Comparison of ENCODE assay signal across 14 cellular contexts in the genomic region with DNA sequence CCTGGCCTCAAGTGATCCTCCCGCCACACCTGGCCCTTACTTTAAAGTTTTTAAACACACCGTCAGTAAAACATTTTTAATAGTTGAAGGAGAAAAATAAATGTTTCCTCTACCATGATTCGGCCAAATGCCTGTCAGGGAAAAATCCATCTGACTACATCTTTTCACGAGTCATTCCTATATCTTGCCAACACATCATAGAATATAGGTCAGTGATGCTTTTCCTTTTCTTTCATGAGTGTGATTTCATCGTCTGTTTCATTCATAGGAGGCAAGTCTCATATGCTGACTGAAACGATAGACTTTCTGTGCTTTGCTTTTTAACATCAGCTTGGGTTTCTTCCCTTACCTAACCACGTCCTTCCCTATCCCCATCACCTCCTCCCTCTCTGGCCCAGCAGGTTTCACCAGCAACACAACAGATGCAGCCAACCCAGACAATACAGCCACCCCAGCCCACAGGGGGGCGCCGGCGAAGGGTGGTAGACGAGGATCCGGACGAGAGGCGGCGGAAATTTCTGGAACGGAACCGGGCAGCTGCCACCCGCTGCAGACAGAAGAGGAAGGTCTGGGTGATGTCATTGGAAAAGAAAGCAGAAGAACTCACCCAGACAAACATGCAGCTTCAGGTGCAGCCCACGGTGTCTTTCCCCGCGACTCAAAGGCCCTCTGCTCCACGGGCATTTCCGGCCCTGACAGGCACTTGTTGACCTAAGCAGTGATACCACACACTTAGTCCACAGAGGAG.
DNase-seq lines count a peak whose midpoint lies in the region; ATAC-seq and TF ChIP-seq lines count a peak whose summit lies in the region.
"Had no signal": no experiment of that assay in that cellular context is flagged by ENCODE, and none has a peak within 500 bp of the region (broad histone marks: within the 10 kb centered on the region; RNA-seq: fewer than 3 reads in every experiment).

No MANE protein-coding gene starts in this region.

- H3K36me3 ChIP-seq in right atrium auricular region (peaks cover 16% of the 10 kb centered on the region), OCI-LY1 (ENCODE audit: insufficient read depth, low read length) (peaks cover 22% of the 10 kb centered on the region), upper lobe of right lung (no peaks in the 10 kb centered on the region)

- intact Hi-C loops in Right ventricle myocardium inferior (cut with DNase I) = no loop called here
- intact Hi-C loops in upper lobe of right lung (cut with DNase I) = no loop called here

- H4K20me1 ChIP-seq in OCI-LY1 (ENCODE audit: insufficient read depth, low read length) = no peaks in the 10 kb centered on the region

- ATAC-seq in Right ventricle myocardium inferior (no peak), upper lobe of right lung (peak; percentile 57)
- ATAC-seq: activated T-cell treated with anti-CD3 and anti-CD28 coated beads, Interleukin-2, amount 50 U/mL, for 4 hours had no signal

- H3K79me2 ChIP-seq in OCI-LY1 (ENCODE audit: insufficient read depth, low read length) = no peaks in the 10 kb centered on the region

- no peak overlapping the region for H2AFZ ChIP-seq in OCI-LY1 (ENCODE audit: low read length)

- no peak overlapping the region for H3K4me3 Mint-ChIP-seq in T-helper 2 cell treated with Interferon-gamma antibody and Interleukin-4, amounts not matched to agents 5 μg/mL and 100 μg/mL, for 36 hours
- H3K4me3 Mint-ChIP-seq: activated T-cell treated with anti-CD3 and anti-CD28 coated beads, Interleukin-2, amount 50 U/mL, for 4 hours had no signal

- no peaks in the 10 kb centered on the region for H3K27me3 Mint-ChIP-seq in T-helper 2 cell treated with Interferon-gamma antibody and Interleukin-4, amounts not matched to agents 5 μg/mL and 100 μg/mL, for 36 hours (ENCODE audit: low read depth)

- no peak overlapping the region for H3K27ac ChIP-seq in right atrium auricular region
- peak overlapping the region; percentile 76 for H3K27ac ChIP-seq in OCI-LY1 (ENCODE audit: low read depth, low read length, poor library complexity, severe bottlenecking)
- no peak overlapping the region for H3K27ac ChIP-seq in upper lobe of right lung
- H3K27ac ChIP-seq: upper lobe of left lung had no signal

- no peaks in the 10 kb centered on the region for H3F3A ChIP-seq in OCI-LY1 (ENCODE audit: insufficient read depth, low read length)

- H3K9me3 Mint-ChIP-seq in T-helper 2 cell treated with Interferon-gamma antibody and Interleukin-4, amounts not matched to agents 5 μg/mL and 100 μg/mL, for 36 hours = no peaks in the 10 kb centered on the region
- H3K9me3 Mint-ChIP-seq: activated T-cell treated with anti-CD3 and anti-CD28 coated beads, Interleukin-2, amount 50 U/mL, for 4 hours had no signal

- H3K9me3 ChIP-seq in right atrium auricular region (no peaks in the 10 kb centered on the region), OCI-LY1 (ENCODE audit: low read length) (no peaks in the 10 kb centered on the region), upper lobe of right lung (no peaks in the 10 kb centered on the region)
- H3K9me3 ChIP-seq: upper lobe of left lung had no signal

- H3K9ac ChIP-seq in OCI-LY1 (ENCODE audit: low read length) = no peak overlapping the region; the same call in 1 of the 2 replicates

- no peaks in the 10 kb centered on the region for H3K36me3 Mint-ChIP-seq in T-helper 2 cell treated with Interferon-gamma antibody and Interleukin-4, amounts not matched to agents 5 μg/mL and 100 μg/mL, for 36 hours (ENCODE audit: low read depth)

- no peaks in the 10 kb centered on the region for H3K4me1 Mint-ChIP-seq in T-helper 2 cell treated with Interferon-gamma antibody and Interleukin-4, amounts not matched to agents 5 μg/mL and 100 μg/mL, for 36 hours (ENCODE audit: low read depth)

- H3K4me3 ChIP-seq in right atrium auricular region (no peak overlapping the region), OCI-LY1 (ENCODE audit: low read depth, low read length, poor library complexity, severe bottlenecking) (peak overlapping the region; percentile 0), foreskin fibroblast (ENCODE audit: low read depth in 1 of 2, low read length in 2 of 2) (no peak overlapping the region), upper lobe of right lung (no peak overlapping the region)
- H3K4me3 ChIP-seq: lung, upper lobe of left lung had no signal

- H3K27me3 ChIP-seq in right atrium auricular region (no peaks in the 10 kb centered on the region), OCI-LY1 (ENCODE audit: insufficient read depth, low read length) (no peaks in the 10 kb centered on the region), upper lobe of right lung (no peaks in the 10 kb centered on the region)
- H3K27me3 ChIP-seq: upper lobe of left lung had no signal

- no peak for TF ChIP-seq CTCF in right atrium auricular region (IDR thresholded peaks at IDR 0.05)
- peak; percentile 93 for TF ChIP-seq CTCF in OCI-LY1 (IDR thresholded peaks at IDR 0.05; ENCODE audit: low read length)
- TF ChIP-seq CTCF in foreskin fibroblast (IDR thresholded peaks at IDR 0.05; ENCODE audit: low read depth, low read length) = no peak
- TF ChIP-seq CTCF in upper lobe of right lung (IDR thresholded peaks at IDR 0.05) = no peak

- peak overlapping the region; percentile 31 for H3K4me2 ChIP-seq in OCI-LY1 (ENCODE audit: low read length)

- DNase-seq in Right ventricle myocardium inferior (ENCODE audit: missing footprints) = peak; percentile 56
- no peak for DNase-seq in right atrium auricular region (ENCODE audit: low spot score)
- DNase-seq in foreskin fibroblast = peak; percentile 43 to 64
- DNase-seq in upper lobe of right lung = peak; percentile 66
- no peak for DNase-seq in T-helper 2 cell treated with Interferon-gamma antibody and Interleukin-4, amounts not matched to agents 5 μg/mL and 100 μg/mL, for 36 hours (ENCODE audit: low spot score)
- DNase-seq in GOT3 (lab: John Stamatoyannopoulos, UW) = no peak
- no peak for DNase-seq in NCI-H510A treated with DMSO at 0.1 percent for 48 hours (lab: John Stamatoyannopoulos, UW)
- DNase-seq: ACHN; activated T-cell treated with anti-CD3 and anti-CD28 coated beads, Interleukin-2, amount 50 U/mL, for 4 hours; NCI-H187; stimulated activated CD4-positive, alpha-beta T cell treated with anti-CD3 and anti-CD28 coated beads, Interleukin-15, amount 100 ng/mL, for 24 hours had no signal

- H3K4me1 ChIP-seq in right atrium auricular region (peaks cover 0 to 12% of the 10 kb centered on the region in 2 donors), OCI-LY1 (ENCODE audit: insufficient read depth, low read length, severe bottlenecking) (peaks cover 41% of the 10 kb centered on the region), upper lobe of right lung (no peaks in the 10 kb centered on the region)
- H3K4me1 ChIP-seq: upper lobe of left lung had no signal

- H3K27ac Mint-ChIP-seq in T-helper 2 cell treated with Interferon-gamma antibody and Interleukin-4, amounts not matched to agents 5 μg/mL and 100 μg/mL, for 36 hours = no peak overlapping the region

- H3K9me2 ChIP-seq in OCI-LY1 (ENCODE audit: low read depth, low read length) = no peaks in the 10 kb centered on the region

Comparison
In these comparisons a context has a peak if more than half of its experiments do, and no peak if none do; other contexts are left out.
1. DNase-seq: peak in Right ventricle myocardium inferior (single experiment), foreskin fibroblast (2 of 2) and upper lobe of right lung (single experiment); none in right atrium auricular region (single experiment), T-helper 2 cell treated with Interferon-gamma antibody and Interleukin-4, amounts not matched to agents 5 μg/mL and 100 μg/mL, for 36 hours (single experiment), GOT3 (single experiment) and NCI-H510A treated with DMSO at 0.1 percent for 48 hours (single experiment).